In genomic region chrX:48020472-48020871, GRCh38 we compare ENCODE assay signal across 10 cellular contexts. TPM values are rescaled to one million over a fixed set of nuclear protein-coding genes. Genes with fewer than 3 reads are reported as not detected.
DNase-seq lines count a peak whose midpoint lies in the region; ATAC-seq and TF ChIP-seq lines count a peak whose summit lies in the region.
"Not testable (repeated sequence)": the region's sequence is repeated elsewhere in the genome, so short reads cannot be mapped to it uniquely, and the experiment has no call there.
"Had no signal": no experiment of that assay in that cellular context is flagged by ENCODE, and none has a peak within 500 bp of the region (broad histone marks: within the 10 kb centered on the region; RNA-seq: fewer than 3 reads in every experiment).

No MANE protein-coding gene starts in this region.

- not testable (repeated sequence) for H3K9ac ChIP-seq in parathyroid adenoma

- H3K9me3 ChIP-seq in CD4-positive, CD25-positive, alpha-beta regulatory T cell (ENCODE audit: control insufficient read depth in 2 of 2, low read length in 2 of 2); parathyroid adenoma (ENCODE audit: control insufficient read depth, low read length): not testable (repeated sequence)

- in situ Hi-C loops in KBM-7 (cut with MboI; ENCODE audit: low pct_unique_long_range_greater_than_20kb, low sequenced_read_pairs), result not testable (repeated sequence)

- CTCF ChIA-PET in activated naive CD4-positive, alpha-beta T cell treated with anti-CD3 and anti-CD28 coated beads for 36 hours (lab: Charles Lee), result not testable (repeated sequence)

- H3K27me3 ChIP-seq in CD4-positive, CD25-positive, alpha-beta regulatory T cell (ENCODE audit: control insufficient read depth, insufficient read depth, low read length); dorsolateral prefrontal cortex; parathyroid adenoma (ENCODE audit: control insufficient read depth, insufficient read depth, low read length): not testable (repeated sequence)

- H3K27me3 Mint-ChIP-seq in CD4-positive, CD25-positive, alpha-beta regulatory T cell; activated naive CD4-positive, alpha-beta T cell treated with anti-CD3 and anti-CD28 coated beads for 36 hours (ENCODE audit: low read depth); immature natural killer cell (ENCODE audit: low read depth in 3 of 3): not testable (repeated sequence)

- not testable (repeated sequence) for ATAC-seq in CD4-positive, CD25-positive, alpha-beta regulatory T cell (ENCODE audit: low read depth in 2 of 2)
- peak; percentile 72 to 77 for ATAC-seq in activated CD4-positive, CD25-positive, alpha-beta regulatory T cell treated with anti-CD3 and anti-CD28 coated beads, Interleukin-2, amount 50 U/mL, for 24 hours
- ATAC-seq in stimulated activated naive CD8-positive, alpha-beta T cell treated with anti-CD3 and anti-CD28 coated beads, Interleukin-15, Interleukin-2, amounts not matched to agents 100 U/mL and 50 U/mL, for 24 hours, result peak; percentile 77

- peaks cover under 1 to 11% (median 7%) of the 10 kb centered on the region in 4 donors for H3K4me1 Mint-ChIP-seq in CD4-positive, CD25-positive, alpha-beta regulatory T cell
- not testable (repeated sequence) for H3K4me1 Mint-ChIP-seq in activated naive CD4-positive, alpha-beta T cell treated with anti-CD3 and anti-CD28 coated beads for 36 hours (ENCODE audit: low read depth)
- H3K4me1 Mint-ChIP-seq in immature natural killer cell, result peaks cover 8 to 18% of the 10 kb centered on the region in 2 donors

- H3K4me1 ChIP-seq in CD4-positive, CD25-positive, alpha-beta regulatory T cell (ENCODE audit: control insufficient read depth, insufficient read depth, low read length, poor library complexity, severe bottlenecking); parathyroid adenoma: not testable (repeated sequence)

- not testable (repeated sequence) for H2AFZ ChIP-seq in parathyroid adenoma

- peak overlapping the region; percentile 90 for H3K4me3 ChIP-seq in CD4-positive, CD25-positive, alpha-beta regulatory T cell (ENCODE audit: low read depth, low read length)
- peak overlapping the region in 54 of 59 donors; percentile 37 to 74 (median 62) for H3K4me3 ChIP-seq in dorsolateral prefrontal cortex
- peak overlapping the region; percentile 76 for H3K4me3 ChIP-seq in parathyroid adenoma (ENCODE audit: low read depth, low read length)

- peak overlapping the region; percentile 79 for H3K27ac ChIP-seq in CD4-positive, CD25-positive, alpha-beta regulatory T cell (ENCODE audit: insufficient read depth, low read length, poor library complexity, severe bottlenecking)
- H3K27ac ChIP-seq in dorsolateral prefrontal cortex, result peak overlapping the region in 31 of 59 donors; percentile 80 to 98 (median 94)
- H3K27ac ChIP-seq in parathyroid adenoma, result not testable (repeated sequence)

- H3K9me3 Mint-ChIP-seq in CD4-positive, CD25-positive, alpha-beta regulatory T cell; activated naive CD4-positive, alpha-beta T cell treated with anti-CD3 and anti-CD28 coated beads for 36 hours; immature natural killer cell: not testable (repeated sequence)

- TF ChIP-seq CTCF in dorsolateral prefrontal cortex (IDR thresholded peaks at IDR 0.05 in 54 of 56, conservative IDR thresholded peaks at IDR 0.05 in 2 of 56; ENCODE audit: low read depth in 1 of 56, partially characterized antibody in 56 of 56); parathyroid adenoma (IDR thresholded peaks at IDR 0.05): not testable (repeated sequence)

- H3K36me3 ChIP-seq in CD4-positive, CD25-positive, alpha-beta regulatory T cell (ENCODE audit: control insufficient read depth, insufficient read depth, low read length); parathyroid adenoma (ENCODE audit: control insufficient read depth, insufficient read depth, low read length): not testable (repeated sequence)

- H3K27ac Mint-ChIP-seq in CD4-positive, CD25-positive, alpha-beta regulatory T cell, result peak overlapping the region in 1 of 3 donors; percentile 95
- H3K27ac Mint-ChIP-seq in activated naive CD4-positive, alpha-beta T cell treated with anti-CD3 and anti-CD28 coated beads for 36 hours, result peak overlapping the region; percentile 95
- H3K27ac Mint-ChIP-seq in immature natural killer cell, result peak overlapping the region; percentile 46 to 96 (median 82)

- DNase-seq in CD4-positive, CD25-positive, alpha-beta regulatory T cell, result peak in 2 of 3 donors; percentile 4 to 23
- DNase-seq in KBM-7 (peak; percentile 44), immature natural killer cell (peak in 1 of 3 donors; percentile 11)
- peak; percentile 61 for DNase-seq in activated naive CD4-positive, alpha-beta T cell treated with anti-CD3 and anti-CD28 coated beads for 36 hours
- DNase-seq in dorsolateral prefrontal cortex, result not testable (repeated sequence)
- DNase-seq in stimulated activated naive CD8-positive, alpha-beta T cell treated with anti-CD3 and anti-CD28 coated beads, Interleukin-15, Interleukin-2, amounts not matched to agents 100 U/mL and 50 U/mL, for 24 hours, result peak; percentile 24

- H3K36me3 Mint-ChIP-seq in CD4-positive, CD25-positive, alpha-beta regulatory T cell; activated naive CD4-positive, alpha-beta T cell treated with anti-CD3 and anti-CD28 coated beads for 36 hours (ENCODE audit: low read depth); immature natural killer cell: not testable (repeated sequence)

- H3K79me2 ChIP-seq in parathyroid adenoma, result not testable (repeated sequence)

- H3K4me3 Mint-ChIP-seq in CD4-positive, CD25-positive, alpha-beta regulatory T cell, result peak overlapping the region; percentile 90 to 96 (median 94)
- H3K4me3 Mint-ChIP-seq in activated naive CD4-positive, alpha-beta T cell treated with anti-CD3 and anti-CD28 coated beads for 36 hours, result peak overlapping the region; percentile 84
- peak overlapping the region; percentile 78 to 97 (median 92) for H3K4me3 Mint-ChIP-seq in immature natural killer cell

- intact Hi-C loops in activated naive CD4-positive, alpha-beta T cell treated with anti-CD3 and anti-CD28 coated beads for 36 hours (cut with micrococcal nuclease), result loop anchor here (5.0 to 10.0 kb wide), 2 partner anchors 366 to 458 kb away; partner anchors contain the start of genes ARAF, ELK1 and UXT
- intact Hi-C loops in dorsolateral prefrontal cortex (cut with DNase I), result loop anchor here in 1 of 2 donors (10.0 kb wide), 3 partner anchors 366 to 826 kb away; partner anchors contain the start of genes ARAF, ELK1, UBA1 and UXT

- peak overlapping the region; percentile 79 for H3K4me2 ChIP-seq in parathyroid adenoma (ENCODE audit: low read length)

RNA-seq across cellular contexts. Expression of gene SPACA5, which starts 13.7 kb away (rescaled TPM):
- total RNA-seq in CD4-positive, CD25-positive, alpha-beta regulatory T cell, result not detected
- under 1 TPM in 1 of 4 donors, not detected in 3; 0.79 TPM for polyA plus RNA-seq in CD4-positive, CD25-positive, alpha-beta regulatory T cell
- total RNA-seq in activated naive CD4-positive, alpha-beta T cell treated with anti-CD3 and anti-CD28 coated beads for 36 hours, result not detected
- total RNA-seq in dorsolateral prefrontal cortex, result 1 to 10 TPM in 2 of 120 experiments, under 1 TPM in 4, not detected in 114; 0.88 to 1.1 (median 0.94) TPM
- not detected for polyA plus RNA-seq in immature natural killer cell
- total RNA-seq: aorta, Daoy had no signal
- polyA plus RNA-seq: aorta had no signal

RNA-seq across cellular contexts. Expression of gene ZNF182, which starts 16.7 kb away (rescaled TPM):
- total RNA-seq in CD4-positive, CD25-positive, alpha-beta regulatory T cell, result 7.1 TPM
- polyA plus RNA-seq in CD4-positive, CD25-positive, alpha-beta regulatory T cell, result 1 to 10 TPM; 3.0 to 6.2 (median 4.1) TPM
- 1 to 10 TPM; 8.2 to 9.3 TPM for total RNA-seq in activated naive CD4-positive, alpha-beta T cell treated with anti-CD3 and anti-CD28 coated beads for 36 hours
- 10 to 100 TPM in 11 of 120 experiments, 1 to 10 TPM in 109; 5.7 to 35.3 (median 8.4) TPM for total RNA-seq in dorsolateral prefrontal cortex
- polyA plus RNA-seq in immature natural killer cell, result 1 to 10 TPM in 2 of 3 donors, not detected in 1; 1.9 to 5.3 TPM

RNA-seq across cellular contexts. Expression of gene ZNF630, which starts 51.0 kb away (rescaled TPM):
- 1.5 TPM for total RNA-seq in CD4-positive, CD25-positive, alpha-beta regulatory T cell
- polyA plus RNA-seq in CD4-positive, CD25-positive, alpha-beta regulatory T cell, result 1 to 10 TPM; 1.2 to 2.7 (median 1.9) TPM
- total RNA-seq in activated naive CD4-positive, alpha-beta T cell treated with anti-CD3 and anti-CD28 coated beads for 36 hours, result 1 to 10 TPM; 1.3 to 1.5 TPM
- total RNA-seq in dorsolateral prefrontal cortex, result 10 to 100 TPM in 5 of 120 experiments, 1 to 10 TPM in 115; 2.3 to 19.3 (median 6.1) TPM
- polyA plus RNA-seq in immature natural killer cell, result 1 to 10 TPM; 1.1 to 2.2 (median 2.0) TPM
